27 cellular contexts compared by ENCODE assay signal in genomic region chr19:2224754-2225349, GRCh38. TPM values are rescaled to one million over a fixed set of nuclear protein-coding genes. Genes with fewer than 3 reads are reported as not detected.
DNase-seq lines count a peak whose midpoint lies in the region; ATAC-seq and TF ChIP-seq lines count a peak whose summit lies in the region.
"Had no signal": no experiment of that assay in that cellular context is flagged by ENCODE, and none has a peak within 500 bp of the region (broad histone marks: within the 10 kb centered on the region; RNA-seq: fewer than 3 reads in every experiment).

No MANE protein-coding gene starts in this region.

- no peaks in the 10 kb centered on the region for H3K9me3 Mint-ChIP-seq in activated T-cell treated with anti-CD3 and anti-CD28 coated beads, Interleukin-2, amount 50 U/mL, for 24 hours
- H3K9me3 Mint-ChIP-seq in activated T-cell treated with anti-CD3 and anti-CD28 coated beads, Interleukin-2, amount 50 U/mL, for 4 hours, result no peaks in the 10 kb centered on the region
- H3K9me3 Mint-ChIP-seq in brain, result no peaks in the 10 kb centered on the region
- no peaks in the 10 kb centered on the region for H3K9me3 Mint-ChIP-seq in stimulated activated effector memory CD8-positive, alpha-beta T cell treated with anti-CD3 and anti-CD28 coated beads, Interleukin-12 subunit alpha, Interleukin-12 subunit beta, amount 100 ng/mL, for 72 hours
- H3K9me3 Mint-ChIP-seq: activated naive CD8-positive, alpha-beta T cell treated with anti-CD3 and anti-CD28 coated beads, Interleukin-2, amount 10 ng/mL, durations not matched to agents 7 days and 5 days had no signal

- no peak for DNase-seq in activated T-cell treated with anti-CD3 and anti-CD28 coated beads, Interleukin-2, amount 50 U/mL, for 24 hours
- no peak for DNase-seq in activated T-cell treated with anti-CD3 and anti-CD28 coated beads, Interleukin-2, amount 50 U/mL, for 4 hours
- no peak for DNase-seq in stimulated activated effector memory CD8-positive, alpha-beta T cell treated with anti-CD3 and anti-CD28 coated beads, Interleukin-12 subunit alpha, Interleukin-12 subunit beta, amount 100 ng/mL, for 72 hours (ENCODE audit: low spot score in 2 of 2)
- DNase-seq in GM13976 (ENCODE audit: low spot score), result no peak
- no peak for DNase-seq in esophagus squamous epithelium (lab: John Stamatoyannopoulos, UW)
- no peak for DNase-seq in ureter (ENCODE audit: low spot score)
- DNase-seq: activated naive CD8-positive, alpha-beta T cell treated with anti-CD3 and anti-CD28 coated beads, Interleukin-2, amount 10 ng/mL, durations not matched to agents 7 days and 5 days; activated T-cell treated with anti-CD3 and anti-CD28 coated beads, Interleukin-2, amount 50 U/mL, for 48 hours; C1 segment of cervical spinal cord; foreskin fibroblast; HCEC 1CT; heart left ventricle; NCI-H1105 treated with DMSO at 0.1 percent for 48 hours; NCI-H2081; NCI-H82; occipital lobe; small intestine; stimulated activated CD4-positive, alpha-beta T cell treated with anti-CD3 and anti-CD28 coated beads, Interleukin-2, amount 100 ng/mL, for 24 hours; T-helper 9 cell; testis; WERI-Rb-1 had no signal

- H3K9ac ChIP-seq in OCI-LY1 (ENCODE audit: low read length), result no peak overlapping the region

- H3K4me1 Mint-ChIP-seq in activated T-cell treated with anti-CD3 and anti-CD28 coated beads, Interleukin-2, amount 50 U/mL, for 24 hours (ENCODE audit: low read depth), result peaks cover 5% of the 10 kb centered on the region
- H3K4me1 Mint-ChIP-seq in activated T-cell treated with anti-CD3 and anti-CD28 coated beads, Interleukin-2, amount 50 U/mL, for 4 hours (ENCODE audit: low read depth), result peaks cover 3% of the 10 kb centered on the region
- H3K4me1 Mint-ChIP-seq in brain, result no peaks in the 10 kb centered on the region
- H3K4me1 Mint-ChIP-seq in stimulated activated effector memory CD8-positive, alpha-beta T cell treated with anti-CD3 and anti-CD28 coated beads, Interleukin-12 subunit alpha, Interleukin-12 subunit beta, amount 100 ng/mL, for 72 hours, result peaks cover 14% of the 10 kb centered on the region

- no peaks in the 10 kb centered on the region for H4K20me1 ChIP-seq in OCI-LY1 (ENCODE audit: insufficient read depth, low read length)

- peaks cover 81% of the 10 kb centered on the region for H3K36me3 Mint-ChIP-seq in activated T-cell treated with anti-CD3 and anti-CD28 coated beads, Interleukin-2, amount 50 U/mL, for 24 hours (ENCODE audit: low read depth)
- H3K36me3 Mint-ChIP-seq in activated T-cell treated with anti-CD3 and anti-CD28 coated beads, Interleukin-2, amount 50 U/mL, for 4 hours (ENCODE audit: insufficient read depth), result peaks cover 20% of the 10 kb centered on the region
- peaks cover 25% of the 10 kb centered on the region for H3K36me3 Mint-ChIP-seq in brain
- H3K36me3 Mint-ChIP-seq in stimulated activated effector memory CD8-positive, alpha-beta T cell treated with anti-CD3 and anti-CD28 coated beads, Interleukin-12 subunit alpha, Interleukin-12 subunit beta, amount 100 ng/mL, for 72 hours, result peaks cover 98% of the 10 kb centered on the region

- no peak for ATAC-seq in activated T-cell treated with anti-CD3 and anti-CD28 coated beads, Interleukin-2, amount 50 U/mL, for 4 hours
- ATAC-seq in stimulated activated effector memory CD8-positive, alpha-beta T cell treated with anti-CD3 and anti-CD28 coated beads, Interleukin-12 subunit alpha, Interleukin-12 subunit beta, amount 100 ng/mL, for 72 hours, result no peak
- ATAC-seq: Right ventricle myocardium inferior had no signal

- peaks cover 40% of the 10 kb centered on the region for H3K36me3 ChIP-seq in OCI-LY1 (ENCODE audit: insufficient read depth, low read length)
- peaks cover 37 to 100% (median 64%) of the 10 kb centered on the region in 3 donors for H3K36me3 ChIP-seq in esophagus squamous epithelium

- H3F3A ChIP-seq in OCI-LY1 (ENCODE audit: insufficient read depth, low read length), result no peaks in the 10 kb centered on the region

- no peaks in the 10 kb centered on the region for H3K27me3 Mint-ChIP-seq in activated T-cell treated with anti-CD3 and anti-CD28 coated beads, Interleukin-2, amount 50 U/mL, for 24 hours
- H3K27me3 Mint-ChIP-seq in activated T-cell treated with anti-CD3 and anti-CD28 coated beads, Interleukin-2, amount 50 U/mL, for 4 hours (ENCODE audit: low read depth), result no peaks in the 10 kb centered on the region
- H3K27me3 Mint-ChIP-seq in brain, result peaks cover 3% of the 10 kb centered on the region
- H3K27me3 Mint-ChIP-seq: activated naive CD8-positive, alpha-beta T cell treated with anti-CD3 and anti-CD28 coated beads, Interleukin-2, amount 10 ng/mL, durations not matched to agents 7 days and 5 days had no signal

- H3K27me3 ChIP-seq in OCI-LY1 (ENCODE audit: insufficient read depth, low read length) (no peaks in the 10 kb centered on the region), esophagus squamous epithelium (no peaks in the 10 kb centered on the region)
- H3K27me3 ChIP-seq: heart left ventricle, testis had no signal

- peak overlapping the region; percentile 64 for H3K27ac ChIP-seq in OCI-LY1 (ENCODE audit: low read depth, low read length, poor library complexity, severe bottlenecking)
- H3K27ac ChIP-seq in esophagus squamous epithelium, result no peak overlapping the region
- H3K27ac ChIP-seq: heart left ventricle, testis, WERI-Rb-1 had no signal

- H3K4me1 ChIP-seq in OCI-LY1 (ENCODE audit: insufficient read depth, low read length, severe bottlenecking) (peaks cover 77% of the 10 kb centered on the region), esophagus squamous epithelium (peaks cover 0 to 23% (median 4%) of the 10 kb centered on the region in 3 donors)

- H3K4me3 ChIP-seq in OCI-LY1 (ENCODE audit: low read depth, low read length, poor library complexity, severe bottlenecking) (no peak overlapping the region), esophagus squamous epithelium (no peak overlapping the region)
- H3K4me3 ChIP-seq: heart left ventricle, testis had no signal

- H3K9me3 ChIP-seq in OCI-LY1 (ENCODE audit: low read length) (no peaks in the 10 kb centered on the region), esophagus squamous epithelium (no peaks in the 10 kb centered on the region)
- H3K9me3 ChIP-seq: heart left ventricle, testis had no signal

- in situ Hi-C loops in GM13976 (cut with MboI; ENCODE audit: low sequenced_read_pairs, unreplicated experiment), result no loop called here

- intact Hi-C loops in esophagus squamous epithelium (cut with DNase I), result no loop called here

- no peak overlapping the region for H3K4me3 Mint-ChIP-seq in activated T-cell treated with anti-CD3 and anti-CD28 coated beads, Interleukin-2, amount 50 U/mL, for 24 hours
- no peak overlapping the region for H3K4me3 Mint-ChIP-seq in activated T-cell treated with anti-CD3 and anti-CD28 coated beads, Interleukin-2, amount 50 U/mL, for 4 hours
- H3K4me3 Mint-ChIP-seq in brain, result no peak overlapping the region
- H3K4me3 Mint-ChIP-seq in stimulated activated effector memory CD8-positive, alpha-beta T cell treated with anti-CD3 and anti-CD28 coated beads, Interleukin-12 subunit alpha, Interleukin-12 subunit beta, amount 100 ng/mL, for 72 hours, result no peak overlapping the region
- H3K4me3 Mint-ChIP-seq: activated naive CD8-positive, alpha-beta T cell treated with anti-CD3 and anti-CD28 coated beads, Interleukin-2, amount 10 ng/mL, durations not matched to agents 7 days and 5 days had no signal

- H3K27ac Mint-ChIP-seq in activated T-cell treated with anti-CD3 and anti-CD28 coated beads, Interleukin-2, amount 50 U/mL, for 24 hours, result peak overlapping the region; percentile 78
- peak overlapping the region in 3 of 5 experiments; percentile 10 to 86 (median 41) for H3K27ac Mint-ChIP-seq in brain
- H3K27ac Mint-ChIP-seq in stimulated activated effector memory CD8-positive, alpha-beta T cell treated with anti-CD3 and anti-CD28 coated beads, Interleukin-12 subunit alpha, Interleukin-12 subunit beta, amount 100 ng/mL, for 72 hours, result peak overlapping the region; percentile 90

- TF ChIP-seq CTCF in OCI-LY1 (IDR thresholded peaks at IDR 0.05; ENCODE audit: low read length) (no peak), brain (conservative IDR thresholded peaks at IDR 0.05) (no peak), GM13976 (IDR thresholded peaks at IDR 0.05; ENCODE audit: borderline replicate concordance, control extremely low read depth, extremely low read depth, insufficient read depth, missing control alignments) (no peak), esophagus squamous epithelium (IDR thresholded peaks at IDR 0.05) (no peak)

- 79 to 80% methylated on average over 8 to 9 of the region's 13 CpGs for WGBS in esophagus squamous epithelium, 2 donors

- no peaks in the 10 kb centered on the region for H3K79me2 ChIP-seq in OCI-LY1 (ENCODE audit: insufficient read depth, low read length)

- no peak overlapping the region for H3K4me2 ChIP-seq in OCI-LY1 (ENCODE audit: low read length)

- no peak for TF ChIP-seq POLR2A in esophagus squamous epithelium (IDR thresholded peaks at IDR 0.05)

- H2AFZ ChIP-seq in OCI-LY1 (ENCODE audit: low read length), result no peak overlapping the region

- no peaks in the 10 kb centered on the region for H3K9me2 ChIP-seq in OCI-LY1 (ENCODE audit: low read depth, low read length)

RNA-seq across cellular contexts. Expression of gene PLEKHJ1, which starts 11.3 kb away (rescaled TPM):
- total RNA-seq in activated T-cell treated with anti-CD3 and anti-CD28 coated beads, Interleukin-2, amount 50 U/mL, for 4 hours, result 10 to 100 TPM; 69.0 to 92.2 (median 71.4) TPM
- polyA plus RNA-seq in brain (ENCODE audit: insufficient read depth, low read depth, low replicate concordance), result 124 TPM
- 10 to 100 TPM; 44.8 to 56.5 (median 48.8) TPM for total RNA-seq in esophagus squamous epithelium
- total RNA-seq in ureter, result 52.0 TPM

RNA-seq across cellular contexts. Expression of gene SF3A2, which starts 11.8 kb away (rescaled TPM):
- total RNA-seq in activated T-cell treated with anti-CD3 and anti-CD28 coated beads, Interleukin-2, amount 50 U/mL, for 4 hours, result 100 to 1,000 TPM; 174 to 195 (median 179) TPM
- polyA plus RNA-seq in brain (ENCODE audit: insufficient read depth, low read depth, low replicate concordance), result 300 TPM
- total RNA-seq in esophagus squamous epithelium (10 to 100 TPM; 19.3 to 39.7 (median 31.3) TPM), ureter (65.8 TPM)

RNA-seq across cellular contexts. Expression of gene AMH, which starts 24.3 kb away (rescaled TPM):
- 1 to 10 TPM; 3.9 to 9.4 (median 5.8) TPM for total RNA-seq in activated T-cell treated with anti-CD3 and anti-CD28 coated beads, Interleukin-2, amount 50 U/mL, for 4 hours
- 23.2 TPM for polyA plus RNA-seq in brain (ENCODE audit: insufficient read depth, low read depth, low replicate concordance)
- total RNA-seq in esophagus squamous epithelium (1 to 10 TPM in 1 of 4 donors, under 1 TPM in 2, not detected in 1; 0.76 to 1.1 (median 0.88) TPM), ureter (1.3 TPM)
- total RNA-seq: occipital lobe had no signal

RNA-seq across cellular contexts. Expression of gene JSRP1, which starts 31.4 kb away (rescaled TPM):
- total RNA-seq in activated T-cell treated with anti-CD3 and anti-CD28 coated beads, Interleukin-2, amount 50 U/mL, for 4 hours, result under 1 TPM; 0.63 to 0.95 (median 0.89) TPM
- 5.7 TPM for polyA plus RNA-seq in brain (ENCODE audit: insufficient read depth, low read depth, low replicate concordance)
- total RNA-seq in esophagus squamous epithelium, result 1 to 10 TPM in 1 of 4 donors, not detected in 3; 1.5 TPM
- 0.49 TPM for total RNA-seq in ureter
- total RNA-seq: lung microvascular endothelial cell, occipital lobe, Right ventricle myocardium inferior had no signal

RNA-seq across cellular contexts. Expression of gene PEAK3, which starts 57.1 kb away (rescaled TPM):
- under 1 TPM in 1 of 3 donors, not detected in 2; 0.11 TPM for total RNA-seq in activated T-cell treated with anti-CD3 and anti-CD28 coated beads, Interleukin-2, amount 50 U/mL, for 4 hours
- not detected for polyA plus RNA-seq in brain (ENCODE audit: insufficient read depth, low read depth, low replicate concordance)
- total RNA-seq in esophagus squamous epithelium (under 1 TPM in 3 of 4 donors, not detected in 1; 0.32 to 0.40 (median 0.38) TPM), ureter (0.99 TPM)
- total RNA-seq: epithelial cell of proximal tubule, MCF 10A, occipital lobe had no signal
